35 cellular contexts compared by ENCODE assay signal in genomic region chr16:86797700-86798099, GRCh38.
"Had no signal": no experiment of that assay in that cellular context is flagged by ENCODE, and none has a peak within 500 bp of the region (broad histone marks: within the 10 kb centered on the region; RNA-seq: fewer than 3 reads in every experiment).

No MANE protein-coding gene starts in this region.

- H3K27ac ChIP-seq: adrenal gland, body of pancreas, brain microvascular endothelial cell, VCaP had no signal

- H3K27ac Mint-ChIP-seq: activated B cell treated with CpG ODN at 0.5 μM for 24 hours; activated CD4-positive, alpha-beta memory T cell treated with anti-CD3 and anti-CD28 coated beads for 36 hours; activated CD4-positive, alpha-beta T cell treated with anti-CD3 and anti-CD28 coated beads, Interleukin-2, amount 10 ng/mL, durations not matched to agents 24 days and 14 days; activated CD8-positive, alpha-beta T cell treated with anti-CD3 and anti-CD28 coated beads for 36 hours; activated naive CD4-positive, alpha-beta T cell treated with anti-CD3 and anti-CD28 coated beads for 36 hours; activated naive CD4-positive, alpha-beta T cell treated with anti-CD3 and anti-CD28 coated beads, Interleukin-2, amount 50 U/mL, for 72 hours; activated naive CD8-positive, alpha-beta T cell treated with anti-CD3 and anti-CD28 coated beads for 36 hours; activated T-cell treated with anti-CD3 and anti-CD28 coated beads, Interleukin-2, amount 50 U/mL, for 72 hours; activated T-helper 1 cell treated with anti-CD3 and anti-CD28 coated beads, Interleukin-12 subunit alpha, Interleukin-12 subunit beta, Interleukin-2, Interleukin-4 antibody, amounts not matched to agents 30 ng/mL and 10 ng/mL and 1 ng/mL, durations not matched to agents 14 hours and 24 hours and 36 hours; activated T-helper 17 cell treated with anti-CD3 and anti-CD28 coated beads, Interleukin-2, amount 50 U/mL, for 72 hours; T-helper 1 cell treated with Interleukin-12 subunit alpha and Interleukin-12 subunit beta and Interleukin-4 antibody, amounts not matched to agents 30 μg/mL and 1 μg/mL, for 36 hours; T-helper 2 cell treated with Interferon-gamma antibody and Interleukin-4, amounts not matched to agents 5 μg/mL and 100 μg/mL, for 36 hours had no signal

- H3K4me3 ChIP-seq: adrenal gland, body of pancreas, breast epithelium had no signal

- H3K4me3 Mint-ChIP-seq: activated B cell treated with CpG ODN at 0.5 μM for 24 hours; activated CD4-positive, alpha-beta memory T cell treated with anti-CD3 and anti-CD28 coated beads for 36 hours; activated CD4-positive, alpha-beta T cell treated with anti-CD3 and anti-CD28 coated beads, Interleukin-2, amount 10 ng/mL, durations not matched to agents 24 days and 14 days; activated CD8-positive, alpha-beta T cell treated with anti-CD3 and anti-CD28 coated beads for 36 hours; activated naive CD4-positive, alpha-beta T cell treated with anti-CD3 and anti-CD28 coated beads for 36 hours; activated naive CD8-positive, alpha-beta T cell treated with anti-CD3 and anti-CD28 coated beads for 36 hours; activated T-cell treated with anti-CD3 and anti-CD28 coated beads, Interleukin-2, amount 50 U/mL, for 4 hours; activated T-cell treated with anti-CD3 and anti-CD28 coated beads, Interleukin-2, amount 50 U/mL, for 72 hours; activated T-helper 1 cell treated with anti-CD3 and anti-CD28 coated beads, Interleukin-12 subunit alpha, Interleukin-12 subunit beta, Interleukin-2, Interleukin-4 antibody, amounts not matched to agents 30 ng/mL and 10 ng/mL and 1 ng/mL, durations not matched to agents 14 hours and 24 hours and 36 hours; activated T-helper 17 cell treated with anti-CD3 and anti-CD28 coated beads, Interleukin-2, amount 50 U/mL, for 72 hours; T-helper 1 cell treated with Interleukin-12 subunit alpha and Interleukin-12 subunit beta and Interleukin-4 antibody, amounts not matched to agents 30 μg/mL and 1 μg/mL, for 36 hours; T-helper 2 cell treated with Interferon-gamma antibody and Interleukin-4, amounts not matched to agents 5 μg/mL and 100 μg/mL, for 36 hours had no signal

- H3K36me3 Mint-ChIP-seq: activated CD4-positive, alpha-beta memory T cell treated with anti-CD3 and anti-CD28 coated beads for 36 hours; activated naive CD4-positive, alpha-beta T cell treated with anti-CD3 and anti-CD28 coated beads, Interleukin-2, amount 50 U/mL, for 72 hours; activated naive CD8-positive, alpha-beta T cell treated with anti-CD3 and anti-CD28 coated beads for 36 hours had no signal

- H3K4me1 ChIP-seq: adrenal gland, body of pancreas, breast epithelium had no signal

- H3K36me3 ChIP-seq: adrenal gland, brain microvascular endothelial cell, breast epithelium had no signal

- H3K4me1 Mint-ChIP-seq: activated B cell treated with CpG ODN at 0.5 μM for 24 hours; activated CD4-positive, alpha-beta T cell treated with anti-CD3 and anti-CD28 coated beads, Interleukin-2, amount 10 ng/mL, durations not matched to agents 24 days and 14 days; activated naive CD8-positive, alpha-beta T cell treated with anti-CD3 and anti-CD28 coated beads for 36 hours; activated T-helper 17 cell treated with anti-CD3 and anti-CD28 coated beads, Interleukin-2, amount 50 U/mL, for 72 hours had no signal

- H3K9me3 Mint-ChIP-seq: activated B cell treated with CpG ODN at 0.5 μM for 24 hours; activated CD4-positive, alpha-beta memory T cell treated with anti-CD3 and anti-CD28 coated beads for 36 hours; activated CD4-positive, alpha-beta T cell treated with anti-CD3 and anti-CD28 coated beads, Interleukin-2, amount 10 ng/mL, durations not matched to agents 24 days and 14 days; activated CD8-positive, alpha-beta T cell treated with anti-CD3 and anti-CD28 coated beads for 36 hours; activated naive CD4-positive, alpha-beta T cell treated with anti-CD3 and anti-CD28 coated beads for 36 hours; activated naive CD8-positive, alpha-beta T cell treated with anti-CD3 and anti-CD28 coated beads for 36 hours; activated T-cell treated with anti-CD3 and anti-CD28 coated beads, Interleukin-2, amount 50 U/mL, for 4 hours; activated T-helper 1 cell treated with anti-CD3 and anti-CD28 coated beads, Interleukin-12 subunit alpha, Interleukin-12 subunit beta, Interleukin-2, Interleukin-4 antibody, amounts not matched to agents 30 ng/mL and 10 ng/mL and 1 ng/mL, durations not matched to agents 14 hours and 24 hours and 36 hours; activated T-helper 17 cell treated with anti-CD3 and anti-CD28 coated beads, Interleukin-2, amount 50 U/mL, for 72 hours; T-helper 1 cell treated with Interleukin-12 subunit alpha and Interleukin-12 subunit beta and Interleukin-4 antibody, amounts not matched to agents 30 μg/mL and 1 μg/mL, for 36 hours; T-helper 2 cell treated with Interferon-gamma antibody and Interleukin-4, amounts not matched to agents 5 μg/mL and 100 μg/mL, for 36 hours had no signal

- H3K9me3 ChIP-seq: adrenal gland, body of pancreas, breast epithelium had no signal

- H3K27me3 ChIP-seq: adrenal gland, body of pancreas, brain microvascular endothelial cell had no signal

- DNase-seq: activated B cell treated with CpG ODN at 0.5 μM for 24 hours; activated CD4-positive, alpha-beta memory T cell treated with anti-CD3 and anti-CD28 coated beads for 36 hours; activated CD4-positive, alpha-beta T cell treated with anti-CD3 and anti-CD28 coated beads for 4 hours; activated CD4-positive, alpha-beta T cell treated with anti-CD3 and anti-CD28 coated beads, Interleukin-2, amount 10 ng/mL, durations not matched to agents 24 days and 14 days; activated CD4-positive, alpha-beta T cell treated with anti-CD3 and anti-CD28 coated beads, Interleukin-2, amount 50 U/mL, for 1 hour; activated CD4-positive, alpha-beta T cell treated with anti-CD3 and anti-CD28 coated beads, Interleukin-2, amount 50 U/mL, for 4 hours; activated CD4-positive, CD25-positive, alpha-beta regulatory T cell treated with anti-CD3 and anti-CD28 coated beads, Interleukin-2, amount 50 U/mL, for 72 hours; activated CD8-positive, alpha-beta memory T cell treated with anti-CD3 and anti-CD28 coated beads, Interleukin-2, amount 50 U/mL, for 4 hours; activated CD8-positive, alpha-beta T cell treated with anti-CD3 and anti-CD28 coated beads for 36 hours; activated effector memory CD4-positive, alpha-beta T cell treated with anti-CD3 and anti-CD28 coated beads, Interleukin-2, amount 50 U/mL, for 16 hours; activated gamma-delta T cell treated with Interleukin-2 at 50 U/mL for 16 hours; activated naive CD4-positive, alpha-beta T cell; activated naive CD4-positive, alpha-beta T cell treated with anti-CD3 and anti-CD28 coated beads for 36 hours; activated naive CD4-positive, alpha-beta T cell treated with anti-CD3 and anti-CD28 coated beads, Interleukin-2, amount 50 U/mL, for 16 hours; activated naive CD8-positive, alpha-beta T cell treated with anti-CD3 and anti-CD28 coated beads for 36 hours; activated T-cell treated with anti-CD3 and anti-CD28 coated beads for 4 hours; activated T-cell treated with anti-CD3 and anti-CD28 coated beads, Interleukin-2, amount 50 U/mL, for 1 hour; activated T-cell treated with anti-CD3 and anti-CD28 coated beads, Interleukin-2, amount 50 U/mL, for 4 hours; activated T-cell treated with anti-CD3 and anti-CD28 coated beads, Interleukin-2, amount 50 U/mL, for 72 hours; adrenal gland; amniotic stem cell; aorta; body of pancreas; brain microvascular endothelial cell; central memory CD4-positive, alpha-beta T cell; T-helper 1 cell; T-helper 2 cell; T-helper 9 cell had no signal

- ATAC-seq: activated CD8-positive, alpha-beta T cell treated with anti-CD3 and anti-CD28 coated beads for 36 hours; activated naive CD4-positive, alpha-beta T cell treated with anti-CD3 and anti-CD28 coated beads, Interleukin-2, amount 50 U/mL, for 72 hours; activated T-cell treated with anti-CD3 and anti-CD28 coated beads, Interleukin-2, amount 50 U/mL, for 4 hours; activated T-cell treated with anti-CD3 and anti-CD28 coated beads, Interleukin-2, amount 50 U/mL, for 72 hours; activated T-helper 17 cell treated with anti-CD3 and anti-CD28 coated beads, Interleukin-2, amount 50 U/mL, for 72 hours; body of pancreas had no signal
